Comparison of ENCODE assay signal across 10 cellular contexts in the genomic region with DNA sequence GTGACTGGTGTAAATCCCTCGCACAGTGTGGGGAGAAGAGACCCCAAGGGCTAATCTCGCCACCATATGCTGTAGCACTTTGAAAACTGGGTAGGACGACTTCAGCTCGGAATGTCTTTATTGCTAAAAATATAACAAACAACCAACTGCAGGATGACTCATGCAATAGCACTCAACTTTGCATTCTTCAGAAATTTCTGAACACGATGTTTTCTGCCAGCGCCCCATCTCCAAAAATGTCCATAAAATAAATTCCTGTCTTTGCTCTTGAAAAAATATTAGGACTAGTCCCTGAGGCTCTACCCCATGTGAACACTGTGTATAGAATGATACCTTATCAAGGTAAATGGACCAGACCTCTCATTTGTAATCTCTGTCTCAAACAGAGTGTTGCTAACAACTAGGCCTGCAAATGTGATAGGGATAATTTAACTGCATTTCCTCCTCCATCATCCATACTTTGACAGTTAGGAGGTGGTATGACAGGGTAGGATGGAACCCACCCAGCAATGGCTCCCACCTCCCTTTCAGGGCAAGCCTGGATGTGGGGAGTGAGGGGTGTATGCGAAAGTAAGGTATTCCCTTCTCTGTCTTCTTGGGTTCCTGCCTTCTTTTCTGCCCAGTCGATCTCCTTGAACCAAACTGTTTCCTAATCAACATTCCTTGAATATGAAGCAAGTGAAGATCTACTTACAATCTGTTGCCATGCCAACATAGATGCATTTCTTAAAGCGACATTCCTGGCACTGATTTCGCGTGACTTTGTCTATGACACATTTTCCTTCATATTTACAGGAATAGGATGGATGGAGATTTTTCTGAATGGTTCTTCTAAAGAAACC.
DNase-seq lines count a peak whose midpoint lies in the region; TF ChIP-seq lines count a peak whose summit lies in the region.
"Had no signal": no experiment of that assay in that cellular context is flagged by ENCODE, and none has a peak within 500 bp of the region (broad histone marks: within the 10 kb centered on the region; RNA-seq: fewer than 3 reads in every experiment).

No MANE protein-coding gene starts in this region.

- no peaks in the 10 kb centered on the region for H3K36me3 ChIP-seq in esophagus (ENCODE audit: control insufficient read depth in 2 of 2, insufficient read depth in 2 of 2, low read length in 1 of 2)

- 58 to 71% methylated on average over 11 of the region's 11 CpGs for WGBS in esophagus, 2 donors

- no peaks in the 10 kb centered on the region for H3K27me3 ChIP-seq in esophagus (ENCODE audit: control insufficient read depth in 1 of 2, insufficient read depth in 2 of 2, low read length in 2 of 2)

- no peak for TF ChIP-seq CTCF in AG10803 (conservative IDR thresholded peaks at IDR 0.05; ENCODE audit: low read length)

- H3K4me3 ChIP-seq in AG10803 (ENCODE audit: low read length) (peak overlapping the region; percentile 31), esophagus (ENCODE audit: low read depth in 1 of 2, low read length in 2 of 2) (no peak overlapping the region)

- peak overlapping the region; percentile 44 to 49 for H3K27ac ChIP-seq in esophagus (ENCODE audit: low read depth in 2 of 2, low read length in 1 of 2)

- no peaks in the 10 kb centered on the region for H3K4me1 ChIP-seq in esophagus (ENCODE audit: control insufficient read depth in 2 of 2, insufficient read depth in 2 of 2, low read length in 1 of 2)

- peak; percentile 99 for DNase-seq in AG10803 (ENCODE audit: low read depth)
- peak; percentile 75 for DNase-seq in NCI-H82 treated with DMSO at 0.1 percent for 48 hours (lab: John Stamatoyannopoulos, UW; ENCODE audit: unreplicated experiment)
- peak; percentile 15 for DNase-seq in occipital lobe (lab: John Stamatoyannopoulos, UW)
- no peak for DNase-seq in NCI-H1436 treated with DMSO at 0.1 percent for 48 hours (lab: John Stamatoyannopoulos, UW)
- DNase-seq in 8988T = no peak
- no peak for DNase-seq in activated naive CD4-positive, alpha-beta T cell treated with anti-CD3 and anti-CD28 coated beads, Interleukin-2, amount 50 U/mL, for 16 hours
- DNase-seq in T-helper 9 cell = no peak
- DNase-seq: activated naive CD8-positive, alpha-beta T cell treated with anti-CD3 and anti-CD28 coated beads, Interleukin-2, amount 10 ng/mL, durations not matched to agents 7 days and 5 days; GOT3 had no signal

- H3K9me3 ChIP-seq in esophagus (ENCODE audit: control insufficient read depth in 2 of 2, insufficient read depth in 1 of 2, low read depth in 1 of 2, low read length in 1 of 2) = no peaks in the 10 kb centered on the region

Comparison
In these comparisons a context has a peak if more than half of its experiments do, and no peak if none do; other contexts are left out.
1. DNase-seq: peak in AG10803 (single experiment), NCI-H82 treated with DMSO at 0.1 percent for 48 hours (single experiment) and occipital lobe (single experiment); none in NCI-H1436 treated with DMSO at 0.1 percent for 48 hours (single experiment), 8988T (single experiment), activated naive CD4-positive, alpha-beta T cell treated with anti-CD3 and anti-CD28 coated beads, Interleukin-2, amount 50 U/mL, for 16 hours (single experiment) and T-helper 9 cell (single experiment).